In genomic region chr10:72009062-72009429, GRCh38 we compare ENCODE assay signal across 1 cellular context.
TF ChIP-seq lines count a peak whose summit lies in the region.

No MANE protein-coding gene starts in this region.

TF ChIP-seq in GM23338, 12 proteins besides CTCF, POLR2A, EP300 and RAD21 (continued from another document):
- TF ChIP-seq ZNF462 (CRISPR knock-in tag; IDR thresholded peaks at IDR 0.05) (no peak), POLR2AphosphoS5 (IDR thresholded peaks at IDR 0.05; ENCODE audit: low read depth) (no peak), JUNB (IDR thresholded peaks at IDR 0.05; ENCODE audit: unreplicated experiment) (no peak), NANOG (IDR thresholded peaks at IDR 0.05; ENCODE audit: borderline replicate concordance) (no peak), ETS1 (IDR thresholded peaks at IDR 0.05) (no peak), EZH2phosphoT487 (IDR thresholded peaks at IDR 0.05; ENCODE audit: unreplicated experiment) (no peak), STAT1 (IDR thresholded peaks at IDR 0.05; ENCODE audit: unreplicated experiment) (no peak), ZNF331 (CRISPR knock-in tag; IDR thresholded peaks at IDR 0.05; ENCODE audit: low read depth) (no peak), REST (IDR thresholded peaks at IDR 0.05; ENCODE audit: unreplicated experiment) (no peak)
